ENCODE assay signal across 24 cellular contexts in the genomic region with DNA sequence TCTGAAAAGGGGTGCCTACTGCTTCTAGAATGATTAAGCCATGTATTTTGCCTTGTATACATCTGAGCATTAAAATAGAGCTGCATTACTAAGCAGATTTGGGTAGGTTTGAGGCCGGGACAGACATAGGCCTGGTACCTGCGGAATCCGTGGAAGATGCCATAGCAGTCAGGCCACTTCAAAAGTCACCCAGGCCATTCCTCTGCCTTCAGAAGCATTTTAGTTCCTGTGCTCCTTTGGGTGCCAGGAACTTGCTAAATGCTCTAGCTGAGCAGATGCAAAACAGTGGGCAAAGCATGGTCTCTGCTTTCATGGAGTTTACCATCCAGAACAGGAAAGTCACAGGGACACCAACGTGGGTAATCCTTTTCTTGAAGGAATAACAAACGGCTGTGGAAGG. TPM values are rescaled to one million over a fixed set of nuclear protein-coding genes. Genes with fewer than 3 reads are reported as not detected.
DNase-seq lines count a peak whose midpoint lies in the region; ATAC-seq and TF ChIP-seq lines count a peak whose summit lies in the region.
"Had no signal": no experiment of that assay in that cellular context is flagged by ENCODE, and none has a peak within 500 bp of the region (broad histone marks: within the 10 kb centered on the region; RNA-seq: fewer than 3 reads in every experiment).

No MANE protein-coding gene starts in this region.

- H3K36me3 ChIP-seq in breast epithelium, result no peaks in the 10 kb centered on the region
- no peaks in the 10 kb centered on the region for H3K36me3 ChIP-seq in osteoblast (ENCODE audit: insufficient read depth, low read length)
- no peaks in the 10 kb centered on the region for H3K36me3 ChIP-seq in tibial nerve
- no peaks in the 10 kb centered on the region for H3K36me3 ChIP-seq in HAP-1 (replicated peaks)
- H3K36me3 ChIP-seq: adrenal gland had no signal

- no peaks in the 10 kb centered on the region for H3K9me3 Mint-ChIP-seq in MCF 10A (ENCODE audit: unreplicated experiment)
- H3K9me3 Mint-ChIP-seq: activated T-cell treated with anti-CD3 and anti-CD28 coated beads, Interleukin-2, amount 50 U/mL, for 4 hours; CD8-positive, alpha-beta T cell had no signal

- 85% methylated on average over 5 of the region's 5 CpGs for WGBS in tibial nerve, 2 donors

- ATAC-seq in HG03457 (IDR thresholded peaks at IDR 0.05; ENCODE audit: unreplicated experiment), result no peak
- ATAC-seq: activated T-cell treated with anti-CD3 and anti-CD28 coated beads, Interleukin-2, amount 50 U/mL, for 4 hours; CD8-positive, alpha-beta T cell; stimulated activated naive CD8-positive, alpha-beta T cell treated with anti-CD3 and anti-CD28 coated beads, Interleukin-15, Interleukin-2, amounts not matched to agents 100 U/mL and 50 U/mL, for 24 hours had no signal

- POLR2A ChIA-PET in MCF 10A (lab: Yijun Ruan, JAX), result no interaction called here

- peak overlapping the region; percentile 69 for H2AFZ ChIP-seq in osteoblast (ENCODE audit: low read length)

- no peak overlapping the region for H3K4me3 Mint-ChIP-seq in MCF 10A (ENCODE audit: unreplicated experiment)
- H3K4me3 Mint-ChIP-seq: activated T-cell treated with anti-CD3 and anti-CD28 coated beads, Interleukin-2, amount 50 U/mL, for 4 hours; CD8-positive, alpha-beta T cell had no signal

- H3K27ac ChIP-seq in breast epithelium, result no peak overlapping the region
- peak overlapping the region; percentile 44 for H3K27ac ChIP-seq in epithelial cell of prostate
- H3K27ac ChIP-seq in osteoblast (ENCODE audit: low read depth, low read length), result peak overlapping the region; percentile 25
- H3K27ac ChIP-seq in tibial nerve, result peak overlapping the region in 3 of 4 donors; percentile 30 to 93 (median 78)
- H3K27ac ChIP-seq: HL-60 had no signal

- H3K79me2 ChIP-seq in osteoblast (ENCODE audit: insufficient read depth, low read length), result no peaks in the 10 kb centered on the region

- H3K4me3 ChIP-seq in breast epithelium (no peak overlapping the region), osteoblast (ENCODE audit: insufficient read depth, low read length) (no peak overlapping the region), tibial nerve (no peak overlapping the region), HAP-1 (no peak overlapping the region)
- H3K4me3 ChIP-seq: adrenal gland, coronary artery had no signal

- no peak for DNase-seq in MCF 10A (ENCODE audit: unreplicated experiment)
- no peak for DNase-seq in breast epithelium (ENCODE audit: low spot score in 2 of 2)
- DNase-seq in epithelial cell of prostate (ENCODE audit: low read depth, low spot score), result no peak
- DNase-seq in osteoblast (ENCODE audit: insufficient read length, low spot score, missing footprints), result no peak
- DNase-seq in tibial nerve (ENCODE audit: low spot score in 2 of 2), result no peak
- no peak for DNase-seq in NCI-H82 treated with DMSO at 0.1 percent for 48 hours (lab: John Stamatoyannopoulos, UW; ENCODE audit: unreplicated experiment)
- no peak for DNase-seq in HAP-1 (ENCODE audit: low spot score in 2 of 2)
- DNase-seq: activated CD4-positive, alpha-beta T cell treated with anti-CD3 and anti-CD28 coated beads for 4 hours; activated naive CD4-positive, alpha-beta T cell; activated T-cell treated with anti-CD3 and anti-CD28 coated beads, Interleukin-2, amount 50 U/mL, for 4 hours; adrenal gland; AML-193; CD8-positive, alpha-beta T cell; DMS153; NCI-H1092; NCI-H187 treated with DMSO at 0.1 percent for 48 hours; nucleus accumbens; stimulated activated CD4-positive, alpha-beta T cell treated with anti-CD3 and anti-CD28 coated beads, Interleukin-4, amount 100 ng/mL, for 24 hours; stimulated activated naive CD8-positive, alpha-beta T cell treated with anti-CD3 and anti-CD28 coated beads, Interleukin-15, Interleukin-2, amounts not matched to agents 100 U/mL and 50 U/mL, for 24 hours; T-helper 2 cell had no signal

- TF ChIP-seq CTCF in MCF 10A (IDR thresholded peaks at IDR 0.05; ENCODE audit: unreplicated experiment), result no peak
- TF ChIP-seq CTCF in breast epithelium (IDR thresholded peaks at IDR 0.05), result no peak
- TF ChIP-seq CTCF in osteoblast (IDR thresholded peaks at IDR 0.05; ENCODE audit: extremely low read depth, low read depth, low read length), result no peak
- TF ChIP-seq CTCF in tibial nerve (IDR thresholded peaks at IDR 0.05), result no peak

- no peaks in the 10 kb centered on the region for H4K20me1 ChIP-seq in osteoblast (ENCODE audit: insufficient read depth, low read length)

- H3K4me1 Mint-ChIP-seq in MCF 10A (ENCODE audit: insufficient read depth, unreplicated experiment), result peaks cover 74% of the 10 kb centered on the region

- BruUV-seq in MCF 10A (replicated peaks; lab: Mats Ljungman, UMichigan), result no TSS peak

- H3K4me1 ChIP-seq in breast epithelium, result peaks cover 3 to 4% of the 10 kb centered on the region in 2 donors
- peaks cover 62% of the 10 kb centered on the region for H3K4me1 ChIP-seq in osteoblast (ENCODE audit: insufficient read depth, low read length)
- H3K4me1 ChIP-seq in tibial nerve, result peaks cover 0 to 100% (median 45%) of the 10 kb centered on the region in 4 donors
- no peaks in the 10 kb centered on the region for H3K4me1 ChIP-seq in HAP-1

- H3K4me2 ChIP-seq in osteoblast (ENCODE audit: insufficient read depth, low read length), result peak overlapping the region; percentile 34

- no peaks in the 10 kb centered on the region for H3K27me3 ChIP-seq in breast epithelium
- no peaks in the 10 kb centered on the region for H3K27me3 ChIP-seq in osteoblast (ENCODE audit: insufficient read depth, low read length)
- H3K27me3 ChIP-seq in tibial nerve, result no peaks in the 10 kb centered on the region
- H3K27me3 ChIP-seq in HAP-1 (ENCODE audit: low read depth), result peaks cover 53% of the 10 kb centered on the region
- H3K27me3 ChIP-seq: adrenal gland had no signal

- intact Hi-C loops in MCF 10A (cut with micrococcal nuclease) (no loop called here), breast epithelium (cut with DNase I; ENCODE audit: low total_unique reads) (no loop called here)

- no peak for TF ChIP-seq EP300 in tibial nerve (IDR thresholded peaks at IDR 0.05)

- in situ Hi-C loops in HAP-1 (cut with MboI; ENCODE audit: low sequenced_read_pairs), result no loop called here

- no peaks in the 10 kb centered on the region for H3K27me3 Mint-ChIP-seq in MCF 10A (ENCODE audit: insufficient read depth, unreplicated experiment)

- peaks cover 5% of the 10 kb centered on the region for H3K36me3 Mint-ChIP-seq in MCF 10A (ENCODE audit: insufficient read depth, unreplicated experiment)
- H3K36me3 Mint-ChIP-seq: CD8-positive, alpha-beta T cell had no signal

- H3K27ac Mint-ChIP-seq in MCF 10A (ENCODE audit: low read depth, unreplicated experiment), result peak overlapping the region; percentile 93
- H3K27ac Mint-ChIP-seq: CD8-positive, alpha-beta T cell had no signal

- CTCF ChIA-PET in MCF 10A (lab: Yijun Ruan, JAX), result interaction anchor here (1.4 to 2.8 kb wide), 6 partner anchors 10 to 202 kb away, joined by 3 to 11 read pairs (median 5); no protein-coding TSS in a partner anchor

- no peaks in the 10 kb centered on the region for H3K9me3 ChIP-seq in breast epithelium
- H3K9me3 ChIP-seq in osteoblast (ENCODE audit: low read depth, low read length), result no peaks in the 10 kb centered on the region
- no peaks in the 10 kb centered on the region for H3K9me3 ChIP-seq in tibial nerve
- no peaks in the 10 kb centered on the region for H3K9me3 ChIP-seq in HAP-1
- H3K9me3 ChIP-seq: adrenal gland had no signal

- TF ChIP-seq POLR2A in breast epithelium (IDR thresholded peaks at IDR 0.05) (no peak), tibial nerve (IDR thresholded peaks at IDR 0.05) (no peak)

RNA-seq across cellular contexts. Expression of a gene that starts 5.7 kb away (rescaled TPM):
- 1.1 and 1.7 TPM in 2 replicates for total RNA-seq in MCF 10A (2022)
- 10 to 100 TPM in 2 of 3 donors, 1 to 10 TPM in 1; 6.7 to 27.2 (median 20.3) TPM for total RNA-seq in breast epithelium
- total RNA-seq in osteoblast, result 0.36 and 0.59 TPM in 2 replicates
- total RNA-seq in tibial nerve, result 10 to 100 TPM; 24.3 to 33.4 (median 28.9) TPM
- total RNA-seq: A172; activated T-cell treated with anti-CD3 and anti-CD28 coated beads, Interleukin-2, amount 50 U/mL, for 4 hours; CD8-positive, alpha-beta T cell had no signal

RNA-seq across cellular contexts. Expression of a gene that starts 22.5 kb away (rescaled TPM):
- total RNA-seq in MCF 10A (2022) (10.2 and 11.9 TPM in 2 replicates), breast epithelium (10 to 100 TPM; 19.3 to 29.4 (median 25.0) TPM), osteoblast (9.4 and 9.8 TPM in 2 replicates), tibial nerve (10 to 100 TPM; 30.8 to 62.1 (median 39.7) TPM)

Comparison
In these comparisons a context has a peak if more than half of its experiments do, and no peak if none do; other contexts are left out.
1. H3K27ac ChIP-seq: peak in epithelial cell of prostate (single experiment), osteoblast (single experiment) and tibial nerve (3 of 4); none in breast epithelium (0 of 2).